1 cellular context compared by ENCODE assay signal in genomic region chr2:262117-262516, GRCh38.
A peak's percentile ranks its signal among the peaks of the same experiment; 100 is the strongest.
TF ChIP-seq lines count a peak whose summit lies in the region.

No MANE protein-coding gene starts in this region.

TF ChIP-seq in HepG2, 621 proteins besides CTCF, POLR2A, EP300 and RAD21 (continues in another document):
- TF ChIP-seq ZNF343 (CRISPR knock-in tag; IDR thresholded peaks at IDR 0.05) (no peak), TBX2 (CRISPR knock-in tag; IDR thresholded peaks at IDR 0.05; ENCODE audit: borderline replicate concordance) (peak; percentile 30; the same call in 1 of the 2 replicates), MIER2 (CRISPR knock-in tag; IDR thresholded peaks at IDR 0.05) (peak; percentile 72; the same call in 1 of the 2 replicates), ZEB1 (IDR thresholded peaks at IDR 0.05; ENCODE audit: insufficient replicate concordance, low read depth) (peak; percentile 53), GABPB1 (CRISPR knock-in tag; IDR thresholded peaks at IDR 0.05) (no peak), DNMT1 (CRISPR knock-in tag; IDR thresholded peaks at IDR 0.05) (no peak), EED (CRISPR knock-in tag; IDR thresholded peaks at IDR 0.05) (no peak), SIX1 (CRISPR knock-in tag; IDR thresholded peaks at IDR 0.05; ENCODE audit: borderline replicate concordance) (peak; percentile 42; the same call in 1 of the 2 replicates), GABPA (IDR thresholded peaks at IDR 0.05; ENCODE audit: low read depth, low read length) (no peak), GABPA (CRISPR knock-in tag; IDR thresholded peaks at IDR 0.05; ENCODE audit: low read depth) (0 out of 2 replicates have a peak, but pooled peaks have one; percentile 8), ZNF883 (CRISPR knock-in tag; IDR thresholded peaks at IDR 0.05; ENCODE audit: not compliant biosample characterization) (peak; percentile 26), ETS1 (CRISPR knock-in tag; IDR thresholded peaks at IDR 0.05) (no peak), ISL2 (CRISPR knock-in tag; IDR thresholded peaks at IDR 0.05) (0 out of 2 replicates have a peak, but pooled peaks have one; percentile 45), TBL1XR1 (IDR thresholded peaks at IDR 0.05; ENCODE audit: borderline replicate concordance, low read length, partially characterized antibody) (no peak), DNMT3B (CRISPR knock-in tag; conservative IDR thresholded peaks at IDR 0.05) (0 out of 2 replicates have a peak, but pooled peaks have one; percentile 27), POGZ (CRISPR knock-in tag; IDR thresholded peaks at IDR 0.05) (0 out of 2 replicates have a peak, but pooled peaks have one; percentile 16), RCOR2 (CRISPR knock-in tag; IDR thresholded peaks at IDR 0.05) (0 out of 2 replicates have a peak, but pooled peaks have one; percentile 6), ZNF331 (CRISPR knock-in tag; IDR thresholded peaks at IDR 0.05) (0 out of 2 replicates have a peak, but pooled peaks have one; percentile 41), POLR2AphosphoS5 (IDR thresholded peaks at IDR 0.05; ENCODE audit: low read depth, low read length) (peak; percentile 39; the same call in 1 of the 2 replicates), HDAC1 (CRISPR knock-in tag; IDR thresholded peaks at IDR 0.05) (peak; percentile 24; the same call in 1 of the 2 replicates), HNF1A (IDR thresholded peaks at IDR 0.05; ENCODE audit: low read depth) (0 out of 2 replicates have a peak, but pooled peaks have one; percentile 30), HNF1A (CRISPR knock-in tag; IDR thresholded peaks at IDR 0.05; ENCODE audit: borderline replicate concordance) (no peak), POLR2G (IDR thresholded peaks at IDR 0.05; ENCODE audit: low read depth, low read length) (peak; percentile 70; the same call in 1 of the 2 replicates), SOX5 (CRISPR knock-in tag; IDR thresholded peaks at IDR 0.05; ENCODE audit: borderline replicate concordance) (peak; percentile 68; the same call in 1 of the 2 replicates), SMAD3 (CRISPR knock-in tag; IDR thresholded peaks at IDR 0.05) (peak; percentile 69; the same call in 1 of the 2 replicates), SP140L (CRISPR knock-in tag; IDR thresholded peaks at IDR 0.05; ENCODE audit: borderline replicate concordance) (0 out of 2 replicates have a peak, but pooled peaks have one; percentile 46), BRCA1 (CRISPR knock-in tag; IDR thresholded peaks at IDR 0.05) (0 out of 2 replicates have a peak, but pooled peaks have one; percentile 43), ZNF639 (CRISPR knock-in tag; conservative IDR thresholded peaks at IDR 0.05) (no peak), NBN (conservative IDR thresholded peaks at IDR 0.05) (no peak), KMT2A (CRISPR knock-in tag; IDR thresholded peaks at IDR 0.05) (peak; percentile 19; the same call in 1 of the 2 replicates), ZNF800 (CRISPR knock-in tag; IDR thresholded peaks at IDR 0.05) (0 out of 2 replicates have a peak, but pooled peaks have one; percentile 28), ZNF124 (CRISPR knock-in tag; IDR thresholded peaks at IDR 0.05) (0 out of 2 replicates have a peak, but pooled peaks have one; percentile 47), ZNF317 (CRISPR knock-in tag; IDR thresholded peaks at IDR 0.05) (0 out of 2 replicates have a peak, but pooled peaks have one; percentile 40), REST (IDR thresholded peaks at IDR 0.05; ENCODE audit: borderline replicate concordance in 1 of 2, low read depth in 1 of 2, low read length in 2 of 2) (peak in 1 of 2 experiments; percentile 25; a peak in 1 of 4 replicates), SP2 (CRISPR knock-in tag; IDR thresholded peaks at IDR 0.05) (no peak), CC2D1A (CRISPR knock-in tag; IDR thresholded peaks at IDR 0.05) (no peak), CREB1 (IDR thresholded peaks at IDR 0.05) (no peak), CREB1 (CRISPR knock-in tag; IDR thresholded peaks at IDR 0.05) (0 out of 2 replicates have a peak, but pooled peaks have one; percentile 17), PPARG (CRISPR knock-in tag; conservative IDR thresholded peaks at IDR 0.05) (peak; percentile 45; the same call in 1 of the 2 replicates), GATAD2A (CRISPR knock-in tag; IDR thresholded peaks at IDR 0.05) (peak; percentile 38; the same call in 1 of the 2 replicates), RBAK (CRISPR knock-in tag; IDR thresholded peaks at IDR 0.05) (0 out of 2 replicates have a peak, but pooled peaks have one; percentile 34), NFIC (IDR thresholded peaks at IDR 0.05; ENCODE audit: low read length) (peak; percentile 56), TCF7 (IDR thresholded peaks at IDR 0.05; ENCODE audit: low read depth) (peak; percentile 21; the same call in 1 of the 2 replicates)
- TF ChIP-seq, protein P1, sequence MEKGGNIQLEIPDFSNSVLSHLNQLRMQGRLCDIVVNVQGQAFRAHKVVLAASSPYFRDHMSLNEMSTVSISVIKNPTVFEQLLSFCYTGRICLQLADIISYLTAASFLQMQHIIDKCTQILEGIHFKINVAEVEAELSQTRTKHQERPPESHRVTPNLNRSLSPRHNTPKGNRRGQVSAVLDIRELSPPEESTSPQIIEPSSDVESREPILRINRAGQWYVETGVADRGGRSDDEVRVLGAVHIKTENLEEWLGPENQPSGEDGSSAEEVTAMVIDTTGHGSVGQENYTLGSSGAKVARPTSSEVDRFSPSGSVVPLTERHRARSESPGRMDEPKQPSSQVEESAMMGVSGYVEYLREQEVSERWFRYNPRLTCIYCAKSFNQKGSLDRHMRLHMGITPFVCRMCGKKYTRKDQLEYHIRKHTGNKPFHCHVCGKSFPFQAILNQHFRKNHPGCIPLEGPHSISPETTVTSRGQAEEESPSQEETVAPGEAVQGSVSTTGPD (CRISPR knock-in tag; IDR thresholded peaks at IDR 0.05), result no peak
- TF ChIP-seq, protein P2, sequence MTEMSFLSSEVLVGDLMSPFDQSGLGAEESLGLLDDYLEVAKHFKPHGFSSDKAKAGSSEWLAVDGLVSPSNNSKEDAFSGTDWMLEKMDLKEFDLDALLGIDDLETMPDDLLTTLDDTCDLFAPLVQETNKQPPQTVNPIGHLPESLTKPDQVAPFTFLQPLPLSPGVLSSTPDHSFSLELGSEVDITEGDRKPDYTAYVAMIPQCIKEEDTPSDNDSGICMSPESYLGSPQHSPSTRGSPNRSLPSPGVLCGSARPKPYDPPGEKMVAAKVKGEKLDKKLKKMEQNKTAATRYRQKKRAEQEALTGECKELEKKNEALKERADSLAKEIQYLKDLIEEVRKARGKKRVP (CRISPR knock-in tag; IDR thresholded peaks at IDR 0.05), result no peak
- TF ChIP-seq, protein P3, sequence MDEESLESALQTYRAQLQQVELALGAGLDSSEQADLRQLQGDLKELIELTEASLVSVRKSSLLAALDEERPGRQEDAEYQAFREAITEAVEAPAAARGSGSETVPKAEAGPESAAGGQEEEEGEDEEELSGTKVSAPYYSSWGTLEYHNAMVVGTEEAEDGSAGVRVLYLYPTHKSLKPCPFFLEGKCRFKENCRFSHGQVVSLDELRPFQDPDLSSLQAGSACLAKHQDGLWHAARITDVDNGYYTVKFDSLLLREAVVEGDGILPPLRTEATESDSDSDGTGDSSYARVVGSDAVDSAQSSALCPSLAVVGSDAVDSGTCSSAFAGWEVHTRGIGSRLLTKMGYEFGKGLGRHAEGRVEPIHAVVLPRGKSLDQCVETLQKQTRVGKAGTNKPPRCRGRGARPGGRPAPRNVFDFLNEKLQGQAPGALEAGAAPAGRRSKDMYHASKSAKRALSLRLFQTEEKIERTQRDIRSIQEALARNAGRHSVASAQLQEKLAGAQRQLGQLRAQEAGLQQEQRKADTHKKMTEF (CRISPR knock-in tag; IDR thresholded peaks at IDR 0.05), result 0 out of 2 replicates have a peak, but pooled peaks have one; percentile 23
- TF ChIP-seq, protein P4, sequence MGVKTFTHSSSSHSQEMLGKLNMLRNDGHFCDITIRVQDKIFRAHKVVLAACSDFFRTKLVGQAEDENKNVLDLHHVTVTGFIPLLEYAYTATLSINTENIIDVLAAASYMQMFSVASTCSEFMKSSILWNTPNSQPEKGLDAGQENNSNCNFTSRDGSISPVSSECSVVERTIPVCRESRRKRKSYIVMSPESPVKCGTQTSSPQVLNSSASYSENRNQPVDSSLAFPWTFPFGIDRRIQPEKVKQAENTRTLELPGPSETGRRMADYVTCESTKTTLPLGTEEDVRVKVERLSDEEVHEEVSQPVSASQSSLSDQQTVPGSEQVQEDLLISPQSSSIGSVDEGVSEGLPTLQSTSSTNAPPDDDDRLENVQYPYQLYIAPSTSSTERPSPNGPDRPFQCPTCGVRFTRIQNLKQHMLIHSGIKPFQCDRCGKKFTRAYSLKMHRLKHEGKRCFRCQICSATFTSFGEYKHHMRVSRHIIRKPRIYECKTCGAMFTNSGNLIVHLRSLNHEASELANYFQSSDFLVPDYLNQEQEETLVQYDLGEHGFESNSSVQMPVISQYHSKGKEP (CRISPR knock-in tag; IDR thresholded peaks at IDR 0.05), result peak; percentile 66; the same call in 1 of the 2 replicates
